Comparison of ENCODE assay signal across 11 cellular contexts in genomic region chr11:64341429-64341828, GRCh38. TPM values are rescaled to one million over a fixed set of nuclear protein-coding genes. Genes with fewer than 3 reads are reported as not detected.
DNase-seq lines count a peak whose midpoint lies in the region; ATAC-seq, FAIRE-seq and TF ChIP-seq lines count a peak whose summit lies in the region.
"Had no signal": no experiment of that assay in that cellular context is flagged by ENCODE, and none has a peak within 500 bp of the region (broad histone marks: within the 10 kb centered on the region; RNA-seq: fewer than 3 reads in every experiment).

No MANE protein-coding gene starts in this region.

- no peaks in the 10 kb centered on the region for H4K20me1 ChIP-seq in mammary epithelial cell (ENCODE audit: insufficient read depth, low read length)
- no peaks in the 10 kb centered on the region for H4K20me1 ChIP-seq in HepG2 (ENCODE audit: insufficient read depth, low read length)

- in situ Hi-C loops in mammary epithelial cell (cut with MboI; ENCODE audit: low sequenced_read_pairs in 2 of 2) (no loop called here), HepG2 (cut with HindIII; ENCODE audit: extremely low pct_ligation_motif_present, low pct_unique_long_range_greater_than_20kb) (no loop called here)

- intact Hi-C loops in MCF 10A (cut with micrococcal nuclease): no loop called here
- intact Hi-C loops in mammary epithelial cell (cut with micrococcal nuclease): loop anchor here (5.0 kb wide), 1 partner anchor 89 kb away; the partner anchor contains the start of gene PLCB3
- intact Hi-C loops in HepG2 (cut with micrococcal nuclease; ENCODE audit: unreplicated experiment): no loop called here
- intact Hi-C loops in ovary (cut with DNase I): no loop called here

- H3K27ac Mint-ChIP-seq in MCF 10A (ENCODE audit: low read depth, unreplicated experiment): no peak overlapping the region
- H3K27ac Mint-ChIP-seq in activated CD8-positive, alpha-beta T cell treated with anti-CD3 and anti-CD28 coated beads, Interleukin-2, amount 10 ng/mL, durations not matched to agents 7 days and 5 days: peak overlapping the region; percentile 55

- H3K27me3 Mint-ChIP-seq in MCF 10A (ENCODE audit: insufficient read depth, unreplicated experiment): no peaks in the 10 kb centered on the region
- H3K27me3 Mint-ChIP-seq in activated CD8-positive, alpha-beta T cell treated with anti-CD3 and anti-CD28 coated beads, Interleukin-2, amount 10 ng/mL, durations not matched to agents 7 days and 5 days (ENCODE audit: low read depth): no peaks in the 10 kb centered on the region

- no peak overlapping the region for H3K4me2 ChIP-seq in mammary epithelial cell (ENCODE audit: insufficient read depth, low read depth, low read length)
- H3K4me2 ChIP-seq in HepG2 (ENCODE audit: low read depth, low read length): peak overlapping the region; percentile 55; the same call in 1 of the 2 replicates

- no peak overlapping the region for H3K27ac ChIP-seq in mammary epithelial cell (ENCODE audit: insufficient read depth, low read depth, low read length)
- H3K27ac ChIP-seq in HepG2 (ENCODE audit: extremely low read length, insufficient read depth, low read length): no peak overlapping the region
- no peak overlapping the region for H3K27ac ChIP-seq in ovary

- 97% methylated on average over 20 of the region's 21 CpGs for WGBS in mammary epithelial cell (ENCODE audit: low coverage, missing lambda C conversion rate)
- 71% methylated on average over 9 of the region's 21 CpGs for WGBS in HepG2 (ENCODE audit: low lambda C conversion rate)
- 81 to 92% (median 90%) methylated on average over 21 of the region's 21 CpGs for WGBS in ovary, 3 donors

- no peak for DNase-seq in MCF 10A (ENCODE audit: unreplicated experiment)
- DNase-seq in mammary epithelial cell: no peak
- no peak for DNase-seq in activated CD8-positive, alpha-beta T cell treated with anti-CD3 and anti-CD28 coated beads, Interleukin-2, amount 10 ng/mL, durations not matched to agents 7 days and 5 days
- DNase-seq in HepG2 (ENCODE audit: low spot score): no peak
- DNase-seq in stimulated activated CD4-positive, alpha-beta T cell treated with anti-CD3 and anti-CD28 coated beads, Interleukin-2, amount 100 ng/mL, for 48 hours: no peak
- DNase-seq in ovary: no peak
- DNase-seq: cerebellar nuclear complex, NCI-H2081 treated with DMSO at 0.1 percent for 48 hours had no signal

- ATAC-seq in activated CD8-positive, alpha-beta T cell treated with anti-CD3 and anti-CD28 coated beads, Interleukin-2, amount 10 ng/mL, durations not matched to agents 7 days and 5 days: no peak
- ATAC-seq in HepG2 (no peak), HG02884 (IDR thresholded peaks at IDR 0.05; ENCODE audit: unreplicated experiment) (no peak), HG02840 (IDR thresholded peaks at IDR 0.05; ENCODE audit: low FRiP score, unreplicated experiment) (no peak)

- TF ChIP-seq POLR2A in HepG2 (IDR thresholded peaks at IDR 0.05; ENCODE audit: insufficient read depth in 1 of 2, low read depth in 2 of 2, low read length in 2 of 2): no peak
- TF ChIP-seq POLR2A in ovary (IDR thresholded peaks at IDR 0.05): no peak

- H3K4me1 ChIP-seq in mammary epithelial cell (ENCODE audit: insufficient read depth, low read length) (peaks cover 11% of the 10 kb centered on the region), HepG2 (ENCODE audit: insufficient read depth, low read length) (peaks cover 34% of the 10 kb centered on the region), ovary (ENCODE audit: insufficient read depth) (peaks cover 2% of the 10 kb centered on the region)

- TF ChIP-seq EP300 in HepG2 (IDR thresholded peaks at IDR 0.05; ENCODE audit: low read depth in 2 of 2, low read length in 2 of 2) (no peak), HepG2 (CRISPR knock-in tag; IDR thresholded peaks at IDR 0.05; ENCODE audit: borderline replicate concordance) (no peak), ovary (IDR thresholded peaks at IDR 0.05) (no peak)

- no peak overlapping the region for H2AFZ ChIP-seq in mammary epithelial cell (ENCODE audit: low read depth, low read length)
- H2AFZ ChIP-seq in HepG2 (ENCODE audit: low read length): no peak overlapping the region

- FAIRE-seq in HepG2 (lab: Jason Lieb, UNC): no peak

- no peaks in the 10 kb centered on the region for H3K27me3 ChIP-seq in mammary epithelial cell (ENCODE audit: insufficient read depth, low read length)
- H3K27me3 ChIP-seq in HepG2 (ENCODE audit: control insufficient read depth in 1 of 2, insufficient read depth in 2 of 2, low read length in 2 of 2): peaks cover 3 to 43% of the 10 kb centered on the region in 2 experiments; a peak in 4 of 5 replicates
- H3K27me3 ChIP-seq in ovary: no peaks in the 10 kb centered on the region

- H3K36me3 ChIP-seq in mammary epithelial cell (ENCODE audit: insufficient read depth, low read length) (no peaks in the 10 kb centered on the region), HepG2 (replicated peaks in 1 of 2; ENCODE audit: control insufficient read depth in 1 of 2, insufficient read depth in 2 of 2, low read length in 2 of 2) (no peaks in the 10 kb centered on the region), ovary (no peaks in the 10 kb centered on the region)
- H3K36me3 ChIP-seq: thoracic aorta had no signal

- peaks cover 9% of the 10 kb centered on the region for H3K4me1 Mint-ChIP-seq in MCF 10A (ENCODE audit: insufficient read depth, unreplicated experiment)
- peaks cover 55% of the 10 kb centered on the region for H3K4me1 Mint-ChIP-seq in activated CD8-positive, alpha-beta T cell treated with anti-CD3 and anti-CD28 coated beads, Interleukin-2, amount 10 ng/mL, durations not matched to agents 7 days and 5 days (ENCODE audit: low read depth)

- CTCF ChIA-PET in MCF 10A (lab: Yijun Ruan, JAX): interaction anchor here (0.6 to 4.2 kb wide), 11 partner anchors 8 to 432 kb away, joined by 3 to 58 read pairs (median 4); partner anchors contain the start of genes PRDX5 and TRMT112
- CTCF ChIA-PET in mammary epithelial cell (lab: Charles Lee; ENCODE audit: low non-redundant PET): interaction anchor here (1.4 to 1.8 kb wide), 2 partner anchors 14 to 24 kb away, joined by 7 to 25 read pairs; partner anchors contain the start of genes PRDX5 and TRMT112
- CTCF ChIA-PET in activated CD8-positive, alpha-beta T cell treated with anti-CD3 and anti-CD28 coated beads, Interleukin-2, amount 10 ng/mL, durations not matched to agents 7 days and 5 days (lab: Charles Lee): interaction anchor here (0.6 to 5.3 kb wide), 10 partner anchors 11 to 92 kb away, joined by 3 to 47 read pairs (median 6); partner anchors contain the start of genes CATSPERZ, ESRRA, PRDX5 and TRMT112
- CTCF ChIA-PET in HepG2 (lab: Yijun Ruan, JAX; ENCODE audit: low intra/inter-chr PET ratio, low total read pairs): interaction anchor here (1.2 kb wide), 1 partner anchor 14 kb away, joined by 3 read pairs; no protein-coding TSS in a partner anchor

- H3K9me3 Mint-ChIP-seq in MCF 10A (ENCODE audit: unreplicated experiment): no peaks in the 10 kb centered on the region
- H3K9me3 Mint-ChIP-seq in activated CD8-positive, alpha-beta T cell treated with anti-CD3 and anti-CD28 coated beads, Interleukin-2, amount 10 ng/mL, durations not matched to agents 7 days and 5 days (ENCODE audit: insufficient read depth): no peaks in the 10 kb centered on the region

- no peaks in the 10 kb centered on the region for H3K36me3 Mint-ChIP-seq in MCF 10A (ENCODE audit: insufficient read depth, unreplicated experiment)
- peaks cover 44% of the 10 kb centered on the region for H3K36me3 Mint-ChIP-seq in activated CD8-positive, alpha-beta T cell treated with anti-CD3 and anti-CD28 coated beads, Interleukin-2, amount 10 ng/mL, durations not matched to agents 7 days and 5 days (ENCODE audit: low read depth)

- TF ChIP-seq CTCF in MCF 10A (IDR thresholded peaks at IDR 0.05; ENCODE audit: unreplicated experiment) (no peak), mammary epithelial cell (conservative IDR thresholded peaks at IDR 0.05 in 1 of 2, IDR thresholded peaks at IDR 0.05 in 1 of 2; ENCODE audit: extremely low read depth in 1 of 2, insufficient read depth in 1 of 2, low read depth in 1 of 2, low read length in 2 of 2) (no peak), HepG2 (CRISPR knock-in tag; IDR thresholded peaks at IDR 0.05) (no peak), ovary (IDR thresholded peaks at IDR 0.05) (no peak)

- no peak overlapping the region for H3K9ac ChIP-seq in mammary epithelial cell (ENCODE audit: insufficient read depth, low read length)
- no peak overlapping the region for H3K9ac ChIP-seq in HepG2 (ENCODE audit: insufficient read depth, low read depth, low read length)

- BruUV-seq in MCF 10A (replicated peaks; lab: Mats Ljungman, UMichigan) (no TSS peak), mammary epithelial cell (replicated peaks; lab: Mats Ljungman, UMichigan) (no TSS peak), HepG2 (replicated peaks; lab: Mats Ljungman, UMichigan) (no TSS peak)

- H3K4me3 ChIP-seq in mammary epithelial cell (replicated peaks in 1 of 3; ENCODE audit: insufficient read depth in 1 of 3, low read depth in 2 of 3, low read length in 3 of 3): no peak overlapping the region
- H3K4me3 ChIP-seq in HepG2 (replicated peaks in 1 of 3; ENCODE audit: insufficient read depth in 1 of 3, low read depth in 2 of 3, low read length in 3 of 3): no peak overlapping the region
- H3K4me3 ChIP-seq in ovary: no peak overlapping the region

- H3K79me2 ChIP-seq in mammary epithelial cell (ENCODE audit: insufficient read depth, low read length): no peaks in the 10 kb centered on the region
- no peaks in the 10 kb centered on the region for H3K79me2 ChIP-seq in HepG2 (ENCODE audit: insufficient read depth, low read length)

- H3K9me3 ChIP-seq in mammary epithelial cell (replicated peaks; ENCODE audit: insufficient read depth, low read length): no peaks in the 10 kb centered on the region
- H3K9me3 ChIP-seq in HepG2 (ENCODE audit: low read length): no peaks in the 10 kb centered on the region
- no peaks in the 10 kb centered on the region for H3K9me3 ChIP-seq in ovary
- H3K9me3 ChIP-seq: thoracic aorta had no signal

- POLR2A ChIA-PET in MCF 10A (lab: Yijun Ruan, JAX) (interaction anchor here (1.7 to 15.4 kb wide), 5 partner anchors 9 to 71 kb away, joined by 4 to 285 read pairs (median 11); partner anchors contain the start of genes PRDX5 and TRMT112), HepG2 (lab: Yijun Ruan, JAX) (interaction anchor here (0.7 to 2.7 kb wide), 3 partner anchors 14 to 156 kb away, joined by 3 to 13 read pairs (median 10); partner anchors contain the start of genes PRDX5, STIP1 and TRMT112)
- POLR2A ChIA-PET in activated CD8-positive, alpha-beta T cell treated with anti-CD3 and anti-CD28 coated beads, Interleukin-2, amount 10 ng/mL, durations not matched to agents 7 days and 5 days (lab: Charles Lee): interaction anchor here (0.8 to 4.3 kb wide), 4 partner anchors 10 to 134 kb away, joined by 4 to 37 read pairs (median 14); partner anchors contain the start of genes ESRRA, PRDX5 and TRMT112

- peak overlapping the region; percentile 14 for H3K4me3 Mint-ChIP-seq in MCF 10A (ENCODE audit: unreplicated experiment)
- H3K4me3 Mint-ChIP-seq in activated CD8-positive, alpha-beta T cell treated with anti-CD3 and anti-CD28 coated beads, Interleukin-2, amount 10 ng/mL, durations not matched to agents 7 days and 5 days: peak overlapping the region; percentile 80

- no peak for TF ChIP-seq RAD21 in HepG2 (CRISPR knock-in tag; IDR thresholded peaks at IDR 0.05)

- dilution Hi-C loops in mammary epithelial cell (cut with HindIII; ENCODE audit: low sequenced_read_pairs): no loop called here

RNA-seq across cellular contexts. Expression of gene CCDC88B, which starts 1.4 kb away (rescaled TPM):
- 4.2 and 6.0 TPM in 2 replicates for total RNA-seq in MCF 10A (2022)
- 1 to 10 TPM; 1.8 to 7.1 TPM for total RNA-seq in mammary epithelial cell
- 4.6 TPM for polyA plus RNA-seq in mammary epithelial cell
- 6.4 TPM for polyA minus RNA-seq in mammary epithelial cell
- 100 to 1,000 TPM; 127 TPM for total RNA-seq in activated CD8-positive, alpha-beta T cell treated with anti-CD3 and anti-CD28 coated beads, Interleukin-2, amount 10 ng/mL, durations not matched to agents 7 days and 5 days
- 4.8 and 5.2 TPM in 2 replicates for total RNA-seq in HepG2 (2016; rRNA removed; fragmentation: Illumina TruSeq; extraction: Trizol)
- 0.79 and 2.6 TPM in 2 replicates for total RNA-seq in HepG2 (2016; cell fraction: cytosol; rRNA removed; fragmentation: Illumina TruSeq; extraction: Trizol; ENCODE audit: low read depth)
- 4.5 and 6.0 TPM in 2 replicates for total RNA-seq in HepG2 (2016; cell fraction: insoluble cytoplasmic fraction; rRNA removed; fragmentation: Illumina TruSeq; extraction: Trizol)
- total RNA-seq in HepG2 (2016; cell fraction: membrane; rRNA removed; fragmentation: Illumina TruSeq; extraction: Trizol): 2.3 and 3.5 TPM in 2 replicates
- total RNA-seq in HepG2 (2016; cell fraction: nucleus; rRNA removed; fragmentation: Illumina TruSeq; extraction: Trizol): 1.6 and 4.1 TPM in 2 replicates
- 3.6 and 5.2 TPM in 2 replicates for polyA plus RNA-seq in HepG2 (2011; rRNA removed)
- polyA plus RNA-seq in HepG2 (2011; cell fraction: cytosol; rRNA removed): 3.3 and 7.3 TPM in 2 replicates
- 5.2 and 5.4 TPM in 2 replicates for polyA plus RNA-seq in HepG2 (2011; cell fraction: nucleus; rRNA removed)
- 3.7 and 4.5 TPM in 2 replicates for polyA plus RNA-seq in HepG2 (2012)
- polyA plus RNA-seq in HepG2 (2016; cell fraction: cytosol; fragmentation: Illumina TruSeq; extraction: Trizol; ENCODE audit: low read depth): 2.2 and 3.7 TPM in 2 replicates
- polyA plus RNA-seq in HepG2 (2016; cell fraction: insoluble cytoplasmic fraction; fragmentation: Illumina TruSeq; extraction: Trizol; ENCODE audit: low read depth): 5.2 and 6.7 TPM in 2 replicates
- polyA plus RNA-seq in HepG2 (2016; cell fraction: membrane; fragmentation: Illumina TruSeq; extraction: Trizol; ENCODE audit: low read depth): 1.4 and 2.3 TPM in 2 replicates
- polyA plus RNA-seq in HepG2 (2016; cell fraction: nucleus; fragmentation: Illumina TruSeq; extraction: Trizol; ENCODE audit: insufficient read depth, low read depth): 3.9 and 4.5 TPM in 2 replicates
- 2.7 and 7.5 TPM in 2 replicates for polyA minus RNA-seq in HepG2 (2011; rRNA and poly(A)+ RNA removed; ENCODE audit: low replicate concordance)
- polyA minus RNA-seq in HepG2 (2011; cell fraction: cytosol; rRNA and poly(A)+ RNA removed): 1.1 and 1.8 TPM in 2 replicates
- polyA minus RNA-seq in HepG2 (2011; cell fraction: nucleus; rRNA and poly(A)+ RNA removed): 1.5 and 3.2 TPM in 2 replicates
- total RNA-seq in ovary: 1 to 10 TPM; 3.4 to 7.5 (median 3.5) TPM
- polyA plus RNA-seq in ovary: 1 to 10 TPM in 1 of 2 donors, under 1 TPM in 1; 0.95 to 3.6 TPM

RNA-seq across cellular contexts. Expression of gene RPS6KA4, which starts 17.5 kb away (rescaled TPM):
- total RNA-seq in MCF 10A (2022) (42.5 and 46.5 TPM in 2 replicates), mammary epithelial cell (10 to 100 TPM; 45.0 to 92.1 TPM), HepG2 (2016; rRNA removed; fragmentation: Illumina TruSeq; extraction: Trizol) (8.9 and 14.2 TPM in 2 replicates), ovary (10 to 100 TPM in 6 of 7 donors, 1 to 10 TPM in 1; 7.3 to 31.4 (median 16.9) TPM)
- polyA plus RNA-seq in mammary epithelial cell (62.1 TPM), HepG2 (2011; rRNA removed) (8.9 and 12.2 TPM in 2 replicates), ovary (10 to 100 TPM in 1 of 2 donors, 1 to 10 TPM in 1; 4.0 to 12.1 TPM)
- 70.8 TPM for polyA minus RNA-seq in mammary epithelial cell
- 10 to 100 TPM; 39.0 to 42.3 TPM for total RNA-seq in activated CD8-positive, alpha-beta T cell treated with anti-CD3 and anti-CD28 coated beads, Interleukin-2, amount 10 ng/mL, durations not matched to agents 7 days and 5 days
- 3.2 and 3.4 TPM in 2 replicates for total RNA-seq in HepG2 (2016; cell fraction: cytosol; rRNA removed; fragmentation: Illumina TruSeq; extraction: Trizol; ENCODE audit: low read depth)
- total RNA-seq in HepG2 (2016; cell fraction: insoluble cytoplasmic fraction; rRNA removed; fragmentation: Illumina TruSeq; extraction: Trizol): 7.2 and 13.5 TPM in 2 replicates
- total RNA-seq in HepG2 (2016; cell fraction: membrane; rRNA removed; fragmentation: Illumina TruSeq; extraction: Trizol): 9.3 and 10.1 TPM in 2 replicates
- total RNA-seq in HepG2 (2016; cell fraction: nucleus; rRNA removed; fragmentation: Illumina TruSeq; extraction: Trizol): 9.5 and 11.5 TPM in 2 replicates
- 7.1 and 9.1 TPM in 2 replicates for polyA plus RNA-seq in HepG2 (2011; cell fraction: cytosol; rRNA removed)
- polyA plus RNA-seq in HepG2 (2011; cell fraction: nucleus; rRNA removed): 37.0 and 38.2 TPM in 2 replicates
- 5.8 and 12.8 TPM in 2 replicates for polyA plus RNA-seq in HepG2 (2012)
- polyA plus RNA-seq in HepG2 (2016; cell fraction: cytosol; fragmentation: Illumina TruSeq; extraction: Trizol; ENCODE audit: low read depth): 3.1 and 3.8 TPM in 2 replicates
- polyA plus RNA-seq in HepG2 (2016; cell fraction: insoluble cytoplasmic fraction; fragmentation: Illumina TruSeq; extraction: Trizol; ENCODE audit: low read depth): 10.0 and 10.2 TPM in 2 replicates
- polyA plus RNA-seq in HepG2 (2016; cell fraction: membrane; fragmentation: Illumina TruSeq; extraction: Trizol; ENCODE audit: low read depth): 6.7 and 8.9 TPM in 2 replicates
- polyA plus RNA-seq in HepG2 (2016; cell fraction: nucleus; fragmentation: Illumina TruSeq; extraction: Trizol; ENCODE audit: insufficient read depth, low read depth): 19.2 and 21.5 TPM in 2 replicates
- 25.7 and 70.4 TPM in 2 replicates for polyA minus RNA-seq in HepG2 (2011; rRNA and poly(A)+ RNA removed; ENCODE audit: low replicate concordance)
- 8.2 and 8.6 TPM in 2 replicates for polyA minus RNA-seq in HepG2 (2011; cell fraction: cytosol; rRNA and poly(A)+ RNA removed)
- polyA minus RNA-seq in HepG2 (2011; cell fraction: nucleus; rRNA and poly(A)+ RNA removed): 13.4 and 15.9 TPM in 2 replicates

RNA-seq across cellular contexts. Expression of gene PRDX5, which starts 23.5 kb away (rescaled TPM):
- total RNA-seq in MCF 10A (2022) (274 and 302 TPM in 2 replicates), mammary epithelial cell (100 to 1,000 TPM; 333 to 449 TPM), HepG2 (2016; rRNA removed; fragmentation: Illumina TruSeq; extraction: Trizol) (215 and 266 TPM in 2 replicates), ovary (100 to 1,000 TPM; 160 to 400 (median 192) TPM)
- polyA plus RNA-seq in mammary epithelial cell (660 TPM), HepG2 (2011; rRNA removed) (288 and 311 TPM in 2 replicates), ovary (100 to 1,000 TPM; 272 to 334 TPM)
- polyA minus RNA-seq in mammary epithelial cell: 272 TPM
- 100 to 1,000 TPM; 102 to 106 TPM for total RNA-seq in activated CD8-positive, alpha-beta T cell treated with anti-CD3 and anti-CD28 coated beads, Interleukin-2, amount 10 ng/mL, durations not matched to agents 7 days and 5 days
- total RNA-seq in HepG2 (2016; cell fraction: cytosol; rRNA removed; fragmentation: Illumina TruSeq; extraction: Trizol; ENCODE audit: low read depth): 189 and 238 TPM in 2 replicates
- 225 and 290 TPM in 2 replicates for total RNA-seq in HepG2 (2016; cell fraction: insoluble cytoplasmic fraction; rRNA removed; fragmentation: Illumina TruSeq; extraction: Trizol)
- total RNA-seq in HepG2 (2016; cell fraction: membrane; rRNA removed; fragmentation: Illumina TruSeq; extraction: Trizol): 184 and 217 TPM in 2 replicates
- 61.4 and 65.1 TPM in 2 replicates for total RNA-seq in HepG2 (2016; cell fraction: nucleus; rRNA removed; fragmentation: Illumina TruSeq; extraction: Trizol)
- 480 and 511 TPM in 2 replicates for polyA plus RNA-seq in HepG2 (2011; cell fraction: cytosol; rRNA removed)
- 86.1 and 95.5 TPM in 2 replicates for polyA plus RNA-seq in HepG2 (2011; cell fraction: nucleus; rRNA removed)
- polyA plus RNA-seq in HepG2 (2012): 188 and 213 TPM in 2 replicates
- polyA plus RNA-seq in HepG2 (2016; cell fraction: cytosol; fragmentation: Illumina TruSeq; extraction: Trizol; ENCODE audit: low read depth): 258 and 314 TPM in 2 replicates
- 351 and 378 TPM in 2 replicates for polyA plus RNA-seq in HepG2 (2016; cell fraction: insoluble cytoplasmic fraction; fragmentation: Illumina TruSeq; extraction: Trizol; ENCODE audit: low read depth)
- polyA plus RNA-seq in HepG2 (2016; cell fraction: membrane; fragmentation: Illumina TruSeq; extraction: Trizol; ENCODE audit: low read depth): 187 and 232 TPM in 2 replicates
- polyA plus RNA-seq in HepG2 (2016; cell fraction: nucleus; fragmentation: Illumina TruSeq; extraction: Trizol; ENCODE audit: insufficient read depth, low read depth): 155 and 156 TPM in 2 replicates
- 66.0 and 255 TPM in 2 replicates for polyA minus RNA-seq in HepG2 (2011; rRNA and poly(A)+ RNA removed; ENCODE audit: low replicate concordance)
- 56.2 and 60.1 TPM in 2 replicates for polyA minus RNA-seq in HepG2 (2011; cell fraction: cytosol; rRNA and poly(A)+ RNA removed)
- polyA minus RNA-seq in HepG2 (2011; cell fraction: nucleus; rRNA and poly(A)+ RNA removed): 17.0 and 18.0 TPM in 2 replicates

RNA-seq across cellular contexts. Expression of gene TRMT112, which starts 24.1 kb away (rescaled TPM):
- total RNA-seq in MCF 10A (2022): 284 and 354 TPM in 2 replicates
- total RNA-seq in mammary epithelial cell: 100 to 1,000 TPM; 105 to 199 TPM
- 350 TPM for polyA plus RNA-seq in mammary epithelial cell
- polyA minus RNA-seq in mammary epithelial cell: 271 TPM
- total RNA-seq in activated CD8-positive, alpha-beta T cell treated with anti-CD3 and anti-CD28 coated beads, Interleukin-2, amount 10 ng/mL, durations not matched to agents 7 days and 5 days: 100 to 1,000 TPM; 154 to 165 TPM
- total RNA-seq in HepG2 (2016; rRNA removed; fragmentation: Illumina TruSeq; extraction: Trizol): 409 and 492 TPM in 2 replicates
- total RNA-seq in HepG2 (2016; cell fraction: cytosol; rRNA removed; fragmentation: Illumina TruSeq; extraction: Trizol; ENCODE audit: low read depth): 143 and 170 TPM in 2 replicates
- 431 and 531 TPM in 2 replicates for total RNA-seq in HepG2 (2016; cell fraction: insoluble cytoplasmic fraction; rRNA removed; fragmentation: Illumina TruSeq; extraction: Trizol)
- 166 and 190 TPM in 2 replicates for total RNA-seq in HepG2 (2016; cell fraction: membrane; rRNA removed; fragmentation: Illumina TruSeq; extraction: Trizol)
- total RNA-seq in HepG2 (2016; cell fraction: nucleus; rRNA removed; fragmentation: Illumina TruSeq; extraction: Trizol): 130 and 144 TPM in 2 replicates
- 151 and 186 TPM in 2 replicates for polyA plus RNA-seq in HepG2 (2011; rRNA removed)
- 301 and 330 TPM in 2 replicates for polyA plus RNA-seq in HepG2 (2011; cell fraction: cytosol; rRNA removed)
- 78.5 and 80.8 TPM in 2 replicates for polyA plus RNA-seq in HepG2 (2011; cell fraction: nucleus; rRNA removed)
- polyA plus RNA-seq in HepG2 (2012): 233 and 237 TPM in 2 replicates
- 138 and 154 TPM in 2 replicates for polyA plus RNA-seq in HepG2 (2016; cell fraction: cytosol; fragmentation: Illumina TruSeq; extraction: Trizol; ENCODE audit: low read depth)
- 410 and 435 TPM in 2 replicates for polyA plus RNA-seq in HepG2 (2016; cell fraction: insoluble cytoplasmic fraction; fragmentation: Illumina TruSeq; extraction: Trizol; ENCODE audit: low read depth)
- polyA plus RNA-seq in HepG2 (2016; cell fraction: membrane; fragmentation: Illumina TruSeq; extraction: Trizol; ENCODE audit: low read depth): 153 and 156 TPM in 2 replicates
- polyA plus RNA-seq in HepG2 (2016; cell fraction: nucleus; fragmentation: Illumina TruSeq; extraction: Trizol; ENCODE audit: insufficient read depth, low read depth): 204 and 210 TPM in 2 replicates
- 77.3 and 151 TPM in 2 replicates for polyA minus RNA-seq in HepG2 (2011; rRNA and poly(A)+ RNA removed; ENCODE audit: low replicate concordance)
- 51.7 and 73.4 TPM in 2 replicates for polyA minus RNA-seq in HepG2 (2011; cell fraction: cytosol; rRNA and poly(A)+ RNA removed)
- polyA minus RNA-seq in HepG2 (2011; cell fraction: nucleus; rRNA and poly(A)+ RNA removed): 24.2 and 30.1 TPM in 2 replicates
- total RNA-seq in ovary: 100 to 1,000 TPM; 207 to 432 (median 275) TPM
- polyA plus RNA-seq in ovary: 100 to 1,000 TPM; 272 to 383 TPM

RNA-seq across cellular contexts. Expression of gene ESRRA, which starts 36.1 kb away (rescaled TPM):
- total RNA-seq in MCF 10A (2022): 52.0 and 63.4 TPM in 2 replicates
- total RNA-seq in mammary epithelial cell: 10 to 100 TPM; 44.8 to 67.0 TPM
- 34.7 TPM for polyA plus RNA-seq in mammary epithelial cell
- 33.3 TPM for polyA minus RNA-seq in mammary epithelial cell
- 10 to 100 TPM; 42.7 to 43.2 TPM for total RNA-seq in activated CD8-positive, alpha-beta T cell treated with anti-CD3 and anti-CD28 coated beads, Interleukin-2, amount 10 ng/mL, durations not matched to agents 7 days and 5 days
- 28.3 and 36.3 TPM in 2 replicates for total RNA-seq in HepG2 (2016; rRNA removed; fragmentation: Illumina TruSeq; extraction: Trizol)
- 21.0 and 23.1 TPM in 2 replicates for total RNA-seq in HepG2 (2016; cell fraction: cytosol; rRNA removed; fragmentation: Illumina TruSeq; extraction: Trizol; ENCODE audit: low read depth)
- 26.0 and 36.9 TPM in 2 replicates for total RNA-seq in HepG2 (2016; cell fraction: insoluble cytoplasmic fraction; rRNA removed; fragmentation: Illumina TruSeq; extraction: Trizol)
- 46.3 and 50.0 TPM in 2 replicates for total RNA-seq in HepG2 (2016; cell fraction: membrane; rRNA removed; fragmentation: Illumina TruSeq; extraction: Trizol)
- total RNA-seq in HepG2 (2016; cell fraction: nucleus; rRNA removed; fragmentation: Illumina TruSeq; extraction: Trizol): 18.8 and 23.8 TPM in 2 replicates
- 18.1 and 24.3 TPM in 2 replicates for polyA plus RNA-seq in HepG2 (2011; rRNA removed)
- 23.6 and 37.4 TPM in 2 replicates for polyA plus RNA-seq in HepG2 (2011; cell fraction: cytosol; rRNA removed)
- 31.2 and 32.0 TPM in 2 replicates for polyA plus RNA-seq in HepG2 (2011; cell fraction: nucleus; rRNA removed)
- 15.3 and 20.7 TPM in 2 replicates for polyA plus RNA-seq in HepG2 (2012)
- 15.0 and 16.3 TPM in 2 replicates for polyA plus RNA-seq in HepG2 (2016; cell fraction: cytosol; fragmentation: Illumina TruSeq; extraction: Trizol; ENCODE audit: low read depth)
- 19.1 and 21.1 TPM in 2 replicates for polyA plus RNA-seq in HepG2 (2016; cell fraction: insoluble cytoplasmic fraction; fragmentation: Illumina TruSeq; extraction: Trizol; ENCODE audit: low read depth)
- 25.2 and 26.9 TPM in 2 replicates for polyA plus RNA-seq in HepG2 (2016; cell fraction: membrane; fragmentation: Illumina TruSeq; extraction: Trizol; ENCODE audit: low read depth)
- polyA plus RNA-seq in HepG2 (2016; cell fraction: nucleus; fragmentation: Illumina TruSeq; extraction: Trizol; ENCODE audit: insufficient read depth, low read depth): 37.3 and 45.3 TPM in 2 replicates
- 28.9 and 57.4 TPM in 2 replicates for polyA minus RNA-seq in HepG2 (2011; rRNA and poly(A)+ RNA removed; ENCODE audit: low replicate concordance)
- polyA minus RNA-seq in HepG2 (2011; cell fraction: cytosol; rRNA and poly(A)+ RNA removed): 13.1 and 14.8 TPM in 2 replicates
- 10.8 and 12.1 TPM in 2 replicates for polyA minus RNA-seq in HepG2 (2011; cell fraction: nucleus; rRNA and poly(A)+ RNA removed)
- total RNA-seq in ovary: 10 to 100 TPM in 6 of 7 donors, 1 to 10 TPM in 1; 9.2 to 17.4 (median 15.7) TPM
- polyA plus RNA-seq in ovary: 10 to 100 TPM in 1 of 2 donors, 1 to 10 TPM in 1; 2.3 to 11.9 TPM

Comparison
In these comparisons a context has a peak if more than half of its experiments do, and no peak if none do; other contexts are left out.
1. RNA of gene CCDC88B, which starts 1.4 kb away (total RNA-seq): 127 TPM in activated CD8-positive, alpha-beta T cell treated with anti-CD3 and anti-CD28 coated beads, Interleukin-2, amount 10 ng/mL, durations not matched to agents 7 days and 5 days; 1.8 to 7.1 TPM in mammary epithelial cell, 0.79 to 6.0 TPM in HepG2, 4.2 to 6.0 TPM in MCF 10A and 3.4 to 7.5 TPM in ovary; every median in the first group is over 10 times any median in the second.